24 cellular contexts compared by ENCODE assay signal in genomic region chr6:161237176-161237575, GRCh38.
"Had no signal": no experiment of that assay in that cellular context is flagged by ENCODE, and none has a peak within 500 bp of the region (broad histone marks: within the 10 kb centered on the region; RNA-seq: fewer than 3 reads in every experiment).

No MANE protein-coding gene starts in this region.

- H3K9ac ChIP-seq: parathyroid adenoma had no signal

- H3K4me3 Mint-ChIP-seq: naive thymus-derived CD4-positive, alpha-beta T cell; natural killer cell treated with Interleukin-12 subunit alpha and Interleukin-12 subunit beta and Interleukin-15 and Interleukin-18, amount 100 ng/mL, for 72 hours; stimulated activated naive B cell treated with anti-CD40 and anti-IgM and Interleukin-4, amounts not matched to agents 10 μg/mL and 1 μg/mL and 100 μg/mL, for 72 hours; type B pancreatic cell had no signal

- H3K4me2 ChIP-seq: hepatocyte had no signal

- H3K36me3 ChIP-seq: left ventricle myocardium inferior, sigmoid colon, stomach, thyroid gland, uterus had no signal

- H3K4me1 ChIP-seq: parathyroid adenoma, testis, thyroid gland had no signal

- H3K79me2 ChIP-seq: parathyroid adenoma had no signal

- H2AFZ ChIP-seq: hepatocyte, parathyroid adenoma had no signal

- H3K27ac Mint-ChIP-seq: naive thymus-derived CD4-positive, alpha-beta T cell; stimulated activated naive B cell treated with anti-CD40 and anti-IgM and Interleukin-4, amounts not matched to agents 10 μg/mL and 1 μg/mL and 100 μg/mL, for 72 hours; type B pancreatic cell had no signal

- H3K9me3 ChIP-seq: heart right ventricle, left ventricle myocardium inferior, mucosa of descending colon, sigmoid colon, stomach, testis, thyroid gland, uterus had no signal

- H3K4me3 ChIP-seq: heart right ventricle, hepatocyte, left ventricle myocardium inferior, lung, mucosa of descending colon, sigmoid colon, stomach, testis, thyroid gland, uterus had no signal

- H3K27me3 ChIP-seq: heart right ventricle, hepatocyte, sigmoid colon, stomach, testis, thyroid gland, uterus had no signal

- H3K27ac ChIP-seq: heart right ventricle, hepatocyte, left ventricle myocardium inferior, parathyroid adenoma, stomach, testis, thyroid gland, uterus had no signal

- DNase-seq: heart right ventricle; islet precursor cell; left ventricle myocardium inferior; midbrain; mucosa of descending colon; naive thymus-derived CD4-positive, alpha-beta T cell; nucleus accumbens; retina; right cardiac atrium; sigmoid colon; small intestine; stimulated activated CD4-positive, alpha-beta T cell treated with anti-CD3 and anti-CD28 coated beads, Interleukin-1b, Interleukin-23, amount 100 ng/mL, for 48 hours; stimulated activated CD4-positive, alpha-beta T cell treated with anti-CD3 and anti-CD28 coated beads, Interleukin-2, amount 100 ng/mL, for 48 hours; stimulated activated naive B cell treated with anti-CD40 and anti-IgM and Interleukin-4, amounts not matched to agents 10 μg/mL and 1 μg/mL and 100 μg/mL, for 72 hours; stimulated activated naive CD8-positive, alpha-beta T cell treated with anti-CD3 and anti-CD28 coated beads, Interleukin-15, Interleukin-2, amounts not matched to agents 100 U/mL and 50 U/mL, for 24 hours; stomach; testis; thyroid gland; uterus had no signal

- H3K27me3 Mint-ChIP-seq: naive thymus-derived CD4-positive, alpha-beta T cell; stimulated activated naive B cell treated with anti-CD40 and anti-IgM and Interleukin-4, amounts not matched to agents 10 μg/mL and 1 μg/mL and 100 μg/mL, for 72 hours; type B pancreatic cell had no signal

- ATAC-seq: heart right ventricle; mucosa of descending colon; naive thymus-derived CD4-positive, alpha-beta T cell; natural killer cell treated with Interleukin-12 subunit alpha and Interleukin-12 subunit beta and Interleukin-15 and Interleukin-18, amount 100 ng/mL, for 72 hours; right cardiac atrium; stimulated activated naive CD8-positive, alpha-beta T cell treated with anti-CD3 and anti-CD28 coated beads, Interleukin-15, Interleukin-2, amounts not matched to agents 100 U/mL and 50 U/mL, for 24 hours had no signal
